In genomic region chr1:223885614-223886013, GRCh38 we compare ENCODE assay signal across 22 cellular contexts.
"Had no signal": no experiment of that assay in that cellular context is flagged by ENCODE, and none has a peak within 500 bp of the region (broad histone marks: within the 10 kb centered on the region; RNA-seq: fewer than 3 reads in every experiment).

No MANE protein-coding gene starts in this region.

- H3K27ac ChIP-seq: KMS-11, SJSA1, SK-N-MC had no signal

- H3K4me3 ChIP-seq: K562, SJSA1, SK-N-MC had no signal

- FAIRE-seq: K562, RCC 7860 had no signal

- H3K27me3 ChIP-seq: SJSA1 had no signal

- H3K36me3 ChIP-seq: SJSA1 had no signal

- H3K4me2 ChIP-seq: KMS-11 had no signal

- H3K9ac ChIP-seq: KMS-11 had no signal

- H3K9me3 ChIP-seq: SJSA1 had no signal

- DNase-seq: Kasumi-1, MV-4-11, NCI-H1048, NCI-H1105 treated with DMSO at 0.1 percent for 48 hours, NCI-H1417 treated with DMSO at 0.1 percent for 48 hours, NCI-H146, NCI-H1694 treated with DMSO at 0.1 percent for 48 hours, NCI-H1930, NCI-H2081, NCI-H2107, NCI-H2227 treated with DMSO at 0.1 percent for 48 hours, NCI-H524, NCI-H526 treated with DMSO at 0.1 percent for 48 hours, NCI-H774, Right ventricle myocardium superior, RPMI8226, SIG-M5 had no signal
